In the genomic region with DNA sequence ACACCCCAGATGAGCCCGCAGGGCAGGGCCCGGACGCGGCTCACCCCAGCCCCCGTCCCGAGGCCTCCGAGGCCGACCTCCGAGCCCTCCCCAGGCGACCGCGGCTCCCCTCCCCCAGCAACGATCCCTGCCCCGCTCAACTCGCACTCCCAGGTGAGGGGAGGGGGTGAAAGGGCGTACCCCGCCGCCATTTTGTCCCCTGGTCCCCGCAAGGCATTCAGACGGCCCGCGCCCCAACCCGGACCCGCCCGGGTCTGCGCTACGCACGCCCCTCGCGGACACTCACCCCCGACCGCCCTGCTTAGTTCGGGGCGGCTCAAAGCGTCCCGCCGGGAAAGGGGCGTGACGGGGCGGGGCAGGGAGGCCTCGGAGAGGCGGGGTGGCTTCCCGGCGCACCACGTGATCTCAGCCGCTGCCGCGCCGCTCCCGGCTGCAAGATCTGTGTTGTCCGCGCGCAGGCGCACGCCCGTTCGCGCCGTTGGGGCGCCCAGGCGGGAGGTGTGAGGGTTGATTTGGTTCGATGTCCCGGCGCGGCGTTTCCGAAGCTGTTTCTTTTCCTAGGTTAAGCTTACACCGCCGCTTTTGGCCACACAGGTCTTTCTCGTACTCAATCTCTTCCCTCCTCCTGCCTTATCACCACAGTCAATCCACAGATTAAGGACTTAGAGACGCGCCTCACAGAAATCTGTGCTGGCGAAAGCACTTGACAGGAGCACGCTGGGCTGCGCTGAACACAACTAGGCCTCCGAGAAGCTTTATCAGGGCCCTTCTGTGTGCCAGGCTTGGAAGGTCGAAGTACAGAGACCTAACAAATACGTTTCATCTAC, we compare ENCODE assay signal across 1 cellular context.
TF ChIP-seq lines count a peak whose summit lies in the region.

Gene SCAPER, minus strand, starts transcription at position 328 of the 827 bp plus-strand sequence. CDS start 21,523 bp downstream, outside the sequence.

TF ChIP-seq in HepG2, 621 proteins besides CTCF, POLR2A, EP300 and RAD21 (continued from another document and continues in another):
- TF ChIP-seq ZBTB40 (IDR thresholded peaks at IDR 0.05): no peak
- peak; percentile 78; the same call in 1 of the 2 replicates for TF ChIP-seq ZBTB40 (CRISPR knock-in tag; IDR thresholded peaks at IDR 0.05)
- peak; percentile 89 for TF ChIP-seq YY1 (IDR thresholded peaks at IDR 0.05; ENCODE audit: insufficient read depth, insufficient replicate concordance, low read depth, low read length)
- no peak for TF ChIP-seq SPEN (CRISPR knock-in tag; IDR thresholded peaks at IDR 0.05; ENCODE audit: low read depth)
- no peak for TF ChIP-seq LCORL (IDR thresholded peaks at IDR 0.05)
- TF ChIP-seq LCORL (CRISPR knock-in tag; IDR thresholded peaks at IDR 0.05): peak; percentile 84
- peak; percentile 83 for TF ChIP-seq ZFY (CRISPR knock-in tag; IDR thresholded peaks at IDR 0.05)
- TF ChIP-seq SP1 (IDR thresholded peaks at IDR 0.05): no peak
- TF ChIP-seq SP1 (CRISPR knock-in tag; IDR thresholded peaks at IDR 0.05): peak; percentile 87
- TF ChIP-seq HOMEZ (CRISPR knock-in tag; IDR thresholded peaks at IDR 0.05; ENCODE audit: low read depth): 0 out of 2 replicates have a peak, but pooled peaks have one; percentile 16
- peak; percentile 73 for TF ChIP-seq ZNF263 (CRISPR knock-in tag; IDR thresholded peaks at IDR 0.05)
- TF ChIP-seq ZNF720 (CRISPR knock-in tag; IDR thresholded peaks at IDR 0.05): no peak
- TF ChIP-seq NFYB (CRISPR knock-in tag; IDR thresholded peaks at IDR 0.05): peak; percentile 44; the same call in 1 of the 2 replicates
- no peak for TF ChIP-seq PRPF4 (IDR thresholded peaks at IDR 0.05; ENCODE audit: low read depth, low read length, poor library complexity, severe bottlenecking)
- peak; percentile 99 for TF ChIP-seq ZNF510 (CRISPR knock-in tag; IDR thresholded peaks at IDR 0.05; ENCODE audit: low read depth)
- TF ChIP-seq, protein P1, sequence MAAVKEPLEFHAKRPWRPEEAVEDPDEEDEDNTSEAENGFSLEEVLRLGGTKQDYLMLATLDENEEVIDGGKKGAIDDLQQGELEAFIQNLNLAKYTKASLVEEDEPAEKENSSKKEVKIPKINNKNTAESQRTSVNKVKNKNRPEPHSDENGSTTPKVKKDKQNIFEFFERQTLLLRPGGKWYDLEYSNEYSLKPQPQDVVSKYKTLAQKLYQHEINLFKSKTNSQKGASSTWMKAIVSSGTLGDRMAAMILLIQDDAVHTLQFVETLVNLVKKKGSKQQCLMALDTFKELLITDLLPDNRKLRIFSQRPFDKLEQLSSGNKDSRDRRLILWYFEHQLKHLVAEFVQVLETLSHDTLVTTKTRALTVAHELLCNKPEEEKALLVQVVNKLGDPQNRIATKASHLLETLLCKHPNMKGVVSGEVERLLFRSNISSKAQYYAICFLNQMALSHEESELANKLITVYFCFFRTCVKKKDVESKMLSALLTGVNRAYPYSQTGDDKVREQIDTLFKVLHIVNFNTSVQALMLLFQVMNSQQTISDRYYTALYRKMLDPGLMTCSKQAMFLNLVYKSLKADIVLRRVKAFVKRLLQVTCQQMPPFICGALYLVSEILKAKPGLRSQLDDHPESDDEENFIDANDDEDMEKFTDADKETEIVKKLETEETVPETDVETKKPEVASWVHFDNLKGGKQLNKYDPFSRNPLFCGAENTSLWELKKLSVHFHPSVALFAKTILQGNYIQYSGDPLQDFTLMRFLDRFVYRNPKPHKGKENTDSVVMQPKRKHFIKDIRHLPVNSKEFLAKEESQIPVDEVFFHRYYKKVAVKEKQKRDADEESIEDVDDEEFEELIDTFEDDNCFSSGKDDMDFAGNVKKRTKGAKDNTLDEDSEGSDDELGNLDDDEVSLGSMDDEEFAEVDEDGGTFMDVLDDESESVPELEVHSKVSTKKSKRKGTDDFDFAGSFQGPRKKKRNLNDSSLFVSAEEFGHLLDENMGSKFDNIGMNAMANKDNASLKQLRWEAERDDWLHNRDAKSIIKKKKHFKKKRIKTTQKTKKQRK (IDR thresholded peaks at IDR 0.05; ENCODE audit: low read length): no peak
- peak; percentile 72; the same call in 1 of the 2 replicates for TF ChIP-seq IRF1 (CRISPR knock-in tag; IDR thresholded peaks at IDR 0.05; ENCODE audit: low read depth)
- TF ChIP-seq ZNF761 (CRISPR knock-in tag; conservative IDR thresholded peaks at IDR 0.05): peak; percentile 97
- TF ChIP-seq ZNF577 (CRISPR knock-in tag; IDR thresholded peaks at IDR 0.05; ENCODE audit: borderline replicate concordance, low read depth): peak; percentile 96
- 0 out of 2 replicates have a peak, but pooled peaks have one; percentile 42 for TF ChIP-seq TEAD2 (CRISPR knock-in tag; IDR thresholded peaks at IDR 0.05)
- 0 out of 2 replicates have a peak, but pooled peaks have one; percentile 35 for TF ChIP-seq CENPT (CRISPR knock-in tag; IDR thresholded peaks at IDR 0.05; ENCODE audit: low read depth)
- TF ChIP-seq ZEB1 (IDR thresholded peaks at IDR 0.05; ENCODE audit: insufficient replicate concordance, low read depth): peak; percentile 52
- no peak for TF ChIP-seq ZKSCAN8 (CRISPR knock-in tag; IDR thresholded peaks at IDR 0.05; ENCODE audit: borderline replicate concordance)
- TF ChIP-seq SRSF9 (IDR thresholded peaks at IDR 0.05; ENCODE audit: borderline replicate concordance, insufficient read depth, low read depth, low read length, poor library complexity, severe bottlenecking): no peak
- TF ChIP-seq, protein P2, sequence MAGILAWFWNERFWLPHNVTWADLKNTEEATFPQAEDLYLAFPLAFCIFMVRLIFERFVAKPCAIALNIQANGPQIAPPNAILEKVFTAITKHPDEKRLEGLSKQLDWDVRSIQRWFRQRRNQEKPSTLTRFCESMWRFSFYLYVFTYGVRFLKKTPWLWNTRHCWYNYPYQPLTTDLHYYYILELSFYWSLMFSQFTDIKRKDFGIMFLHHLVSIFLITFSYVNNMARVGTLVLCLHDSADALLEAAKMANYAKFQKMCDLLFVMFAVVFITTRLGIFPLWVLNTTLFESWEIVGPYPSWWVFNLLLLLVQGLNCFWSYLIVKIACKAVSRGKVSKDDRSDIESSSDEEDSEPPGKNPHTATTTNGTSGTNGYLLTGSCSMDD (CRISPR knock-in tag; IDR thresholded peaks at IDR 0.05): peak; percentile 92; the same call in 1 of the 2 replicates
- 0 out of 2 replicates have a peak, but pooled peaks have one; percentile 17 for TF ChIP-seq KLF9 (CRISPR knock-in tag; IDR thresholded peaks at IDR 0.05; ENCODE audit: low read depth)
- TF ChIP-seq JDP2 (CRISPR knock-in tag; IDR thresholded peaks at IDR 0.05; ENCODE audit: borderline replicate concordance): no peak; the same call in 1 of the 2 replicates
- 0 out of 2 replicates have a peak, but pooled peaks have one; percentile 49 for TF ChIP-seq ZBTB1 (CRISPR knock-in tag; IDR thresholded peaks at IDR 0.05; ENCODE audit: borderline replicate concordance)
- no peak for TF ChIP-seq ARNT (IDR thresholded peaks at IDR 0.05)
- TF ChIP-seq MXD4 (CRISPR knock-in tag; IDR thresholded peaks at IDR 0.05): peak; percentile 92; the same call in 1 of the 2 replicates
- peak; percentile 68; the same call in 1 of the 2 replicates for TF ChIP-seq SIX4 (CRISPR knock-in tag; IDR thresholded peaks at IDR 0.05)
- TF ChIP-seq, protein P3, sequence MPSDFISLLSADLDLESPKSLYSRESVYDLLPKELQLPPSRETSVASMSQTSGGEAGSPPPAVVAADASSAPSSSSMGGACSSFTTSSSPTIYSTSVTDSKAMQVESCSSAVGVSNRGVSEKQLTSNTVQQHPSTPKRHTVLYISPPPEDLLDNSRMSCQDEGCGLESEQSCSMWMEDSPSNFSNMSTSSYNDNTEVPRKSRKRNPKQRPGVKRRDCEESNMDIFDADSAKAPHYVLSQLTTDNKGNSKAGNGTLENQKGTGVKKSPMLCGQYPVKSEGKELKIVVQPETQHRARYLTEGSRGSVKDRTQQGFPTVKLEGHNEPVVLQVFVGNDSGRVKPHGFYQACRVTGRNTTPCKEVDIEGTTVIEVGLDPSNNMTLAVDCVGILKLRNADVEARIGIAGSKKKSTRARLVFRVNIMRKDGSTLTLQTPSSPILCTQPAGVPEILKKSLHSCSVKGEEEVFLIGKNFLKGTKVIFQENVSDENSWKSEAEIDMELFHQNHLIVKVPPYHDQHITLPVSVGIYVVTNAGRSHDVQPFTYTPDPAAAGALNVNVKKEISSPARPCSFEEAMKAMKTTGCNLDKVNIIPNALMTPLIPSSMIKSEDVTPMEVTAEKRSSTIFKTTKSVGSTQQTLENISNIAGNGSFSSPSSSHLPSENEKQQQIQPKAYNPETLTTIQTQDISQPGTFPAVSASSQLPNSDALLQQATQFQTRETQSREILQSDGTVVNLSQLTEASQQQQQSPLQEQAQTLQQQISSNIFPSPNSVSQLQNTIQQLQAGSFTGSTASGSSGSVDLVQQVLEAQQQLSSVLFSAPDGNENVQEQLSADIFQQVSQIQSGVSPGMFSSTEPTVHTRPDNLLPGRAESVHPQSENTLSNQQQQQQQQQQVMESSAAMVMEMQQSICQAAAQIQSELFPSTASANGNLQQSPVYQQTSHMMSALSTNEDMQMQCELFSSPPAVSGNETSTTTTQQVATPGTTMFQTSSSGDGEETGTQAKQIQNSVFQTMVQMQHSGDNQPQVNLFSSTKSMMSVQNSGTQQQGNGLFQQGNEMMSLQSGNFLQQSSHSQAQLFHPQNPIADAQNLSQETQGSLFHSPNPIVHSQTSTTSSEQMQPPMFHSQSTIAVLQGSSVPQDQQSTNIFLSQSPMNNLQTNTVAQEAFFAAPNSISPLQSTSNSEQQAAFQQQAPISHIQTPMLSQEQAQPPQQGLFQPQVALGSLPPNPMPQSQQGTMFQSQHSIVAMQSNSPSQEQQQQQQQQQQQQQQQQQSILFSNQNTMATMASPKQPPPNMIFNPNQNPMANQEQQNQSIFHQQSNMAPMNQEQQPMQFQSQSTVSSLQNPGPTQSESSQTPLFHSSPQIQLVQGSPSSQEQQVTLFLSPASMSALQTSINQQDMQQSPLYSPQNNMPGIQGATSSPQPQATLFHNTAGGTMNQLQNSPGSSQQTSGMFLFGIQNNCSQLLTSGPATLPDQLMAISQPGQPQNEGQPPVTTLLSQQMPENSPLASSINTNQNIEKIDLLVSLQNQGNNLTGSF (CRISPR knock-in tag; IDR thresholded peaks at IDR 0.05): peak; percentile 97
- TF ChIP-seq ZNF747 (CRISPR knock-in tag; IDR thresholded peaks at IDR 0.05; ENCODE audit: borderline replicate concordance): peak; percentile 92
